Comparison of ENCODE assay signal across 25 cellular contexts in genomic region chr19:3771033-3771905, GRCh38. TPM values are rescaled to one million over a fixed set of nuclear protein-coding genes. Genes with fewer than 3 reads are reported as not detected.
"Had no signal": no experiment of that assay in that cellular context is flagged by ENCODE, and none has a peak within 500 bp of the region (broad histone marks: within the 10 kb centered on the region; RNA-seq: fewer than 3 reads in every experiment).

No MANE protein-coding gene starts in this region.

- H3K4me2 ChIP-seq: smooth muscle cell had no signal

- H3K36me3 Mint-ChIP-seq: natural killer cell treated with Interleukin-12 subunit alpha and Interleukin-12 subunit beta and Interleukin-15 and Interleukin-18, amount 100 ng/mL, for 72 hours had no signal

- H3K27me3 Mint-ChIP-seq: natural killer cell treated with Interleukin-12 subunit alpha and Interleukin-12 subunit beta and Interleukin-15 and Interleukin-18, amount 100 ng/mL, for 72 hours had no signal

- ATAC-seq: activated naive CD4-positive, alpha-beta T cell treated with anti-CD3 and anti-CD28 coated beads, Interleukin-2, amount 50 U/mL, for 72 hours; activated T-cell treated with anti-CD3 and anti-CD28 coated beads, Interleukin-2, amount 50 U/mL, for 72 hours; body of pancreas; left lobe of liver; natural killer cell treated with Interleukin-12 subunit alpha and Interleukin-12 subunit beta and Interleukin-15 and Interleukin-18, amount 100 ng/mL, for 72 hours; psoas muscle; stimulated activated naive CD8-positive, alpha-beta T cell treated with anti-CD3 and anti-CD28 coated beads, Interleukin-15, Interleukin-2, amounts not matched to agents 100 U/mL and 50 U/mL, for 24 hours had no signal

- H3K27ac Mint-ChIP-seq: activated T-cell treated with anti-CD3 and anti-CD28 coated beads, Interleukin-2, amount 50 U/mL, for 72 hours; natural killer cell treated with Interleukin-12 subunit alpha and Interleukin-12 subunit beta and Interleukin-15 and Interleukin-18, amount 100 ng/mL, for 72 hours had no signal

- H3K4me3 Mint-ChIP-seq: activated T-cell treated with anti-CD3 and anti-CD28 coated beads, Interleukin-2, amount 50 U/mL, for 72 hours; natural killer cell treated with Interleukin-12 subunit alpha and Interleukin-12 subunit beta and Interleukin-15 and Interleukin-18, amount 100 ng/mL, for 72 hours had no signal

- H3K9me3 Mint-ChIP-seq: activated naive CD4-positive, alpha-beta T cell treated with anti-CD3 and anti-CD28 coated beads, Interleukin-2, amount 50 U/mL, for 72 hours; activated T-cell treated with anti-CD3 and anti-CD28 coated beads, Interleukin-2, amount 50 U/mL, for 72 hours; natural killer cell treated with Interleukin-12 subunit alpha and Interleukin-12 subunit beta and Interleukin-15 and Interleukin-18, amount 100 ng/mL, for 72 hours had no signal

- H3K27me3 ChIP-seq: body of pancreas, right lobe of liver, transverse colon had no signal

- H3K27ac ChIP-seq: body of pancreas, coronary artery, psoas muscle, right lobe of liver, transverse colon, VCaP had no signal

- H3K4me3 ChIP-seq: body of pancreas, coronary artery, psoas muscle, right lobe of liver, smooth muscle cell, transverse colon had no signal

- H3K9me3 ChIP-seq: body of pancreas, psoas muscle, right lobe of liver, transverse colon had no signal

- DNase-seq: activated CD4-positive, alpha-beta T cell treated with anti-CD3 and anti-CD28 coated beads for 4 hours; activated CD8-positive, alpha-beta memory T cell treated with anti-CD3 and anti-CD28 coated beads, Interleukin-2, amount 50 U/mL, for 48 hours; activated gamma-delta T cell; activated T-cell treated with anti-CD3 and anti-CD28 coated beads, Interleukin-2, amount 50 U/mL, for 72 hours; amygdala; body of pancreas; central memory CD4-positive, alpha-beta T cell; effector CD4-positive, alpha-beta T cell; foreskin melanocyte; head of caudate nucleus; mesenchymal stem cell; psoas muscle; right lobe of liver; stimulated activated CD4-positive, alpha-beta T cell treated with anti-CD3 and anti-CD28 coated beads, Interleukin-4, amount 100 ng/mL, for 4 hours; stimulated activated CD8-positive, alpha-beta memory T cell treated with anti-CD3 and anti-CD28 coated beads, Interleukin-4, amount 100 ng/mL, for 48 hours; stimulated activated naive CD8-positive, alpha-beta T cell treated with anti-CD3 and anti-CD28 coated beads, Interleukin-15, Interleukin-2, amounts not matched to agents 100 U/mL and 50 U/mL, for 24 hours; transverse colon had no signal

- H3K4me1 ChIP-seq: body of pancreas, psoas muscle, right lobe of liver, transverse colon had no signal

RNA-seq across cellular contexts. Expression of gene RAX2, which starts 0.8 kb away (rescaled TPM):
- total RNA-seq: activated naive CD4-positive, alpha-beta T cell treated with anti-CD3 and anti-CD28 coated beads, Interleukin-2, amount 50 U/mL, for 72 hours; activated T-cell treated with anti-CD3 and anti-CD28 coated beads, Interleukin-2, amount 50 U/mL, for 72 hours; body of pancreas; left lobe of liver; osteocyte; psoas muscle; right lobe of liver; smooth muscle cell; T-helper 1 cell treated with Interleukin-12 subunit alpha and Interleukin-12 subunit beta and Interleukin-4 antibody, amounts not matched to agents 30 ng/mL and 1 ng/mL, for 36 hours; transverse colon had no signal
- polyA plus RNA-seq: psoas muscle, smooth muscle cell had no signal

RNA-seq across cellular contexts. Expression of gene MATK, which starts 14.9 kb away (rescaled TPM):
- total RNA-seq: osteocyte, smooth muscle cell had no signal
- polyA plus RNA-seq: smooth muscle cell had no signal
